In the genomic region with DNA sequence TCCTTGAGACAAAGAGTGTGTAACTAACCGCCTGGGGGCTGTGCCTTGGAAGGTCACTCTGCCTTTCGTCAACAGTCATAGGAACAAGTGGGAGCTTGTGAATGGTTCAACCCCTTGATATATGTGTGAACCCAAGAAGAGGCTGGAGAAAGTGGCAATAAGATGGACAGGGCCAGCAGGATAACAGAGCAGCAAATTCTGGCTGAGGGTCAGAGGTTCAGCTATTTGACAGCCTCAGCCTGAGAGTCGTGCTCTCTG, we compare ENCODE assay signal across 27 cellular contexts. TPM values are rescaled to one million over a fixed set of nuclear protein-coding genes. Genes with fewer than 3 reads are reported as not detected.
"Had no signal": no experiment of that assay in that cellular context is flagged by ENCODE, and none has a peak within 500 bp of the region (broad histone marks: within the 10 kb centered on the region; RNA-seq: fewer than 3 reads in every experiment).

No MANE protein-coding gene starts in this region.

- ATAC-seq: left lobe of liver; lower lobe of right lung; natural killer cell; right lobe of liver; stimulated activated memory B cell treated with anti-CD40 and anti-IgM and Interleukin-4, amounts not matched to agents 10 μg/mL and 1 μg/mL and 100 μg/mL, for 72 hours; stimulated activated naive CD8-positive, alpha-beta T cell treated with anti-CD3 and anti-CD28 coated beads, Interleukin-15, amount 100 ng/mL, for 72 hours had no signal

- H3K36me3 ChIP-seq: lower lobe of right lung, neutrophil, right atrium auricular region, right lobe of liver, transverse colon, upper lobe of left lung had no signal

- H3K27ac ChIP-seq: lower lobe of right lung, neutrophil, parathyroid adenoma, right atrium auricular region, right lobe of liver, transverse colon, upper lobe of left lung had no signal

- H3K36me3 Mint-ChIP-seq: mesothelial cell of epicardium; natural killer cell; stimulated activated memory B cell treated with anti-CD40 and anti-IgM and Interleukin-4, amounts not matched to agents 10 μg/mL and 1 μg/mL and 100 μg/mL, for 72 hours had no signal

- H3K9me3 Mint-ChIP-seq: natural killer cell; stimulated activated memory B cell treated with anti-CD40 and anti-IgM and Interleukin-4, amounts not matched to agents 10 μg/mL and 1 μg/mL and 100 μg/mL, for 72 hours; stimulated activated naive CD8-positive, alpha-beta T cell treated with anti-CD3 and anti-CD28 coated beads, Interleukin-15, amount 100 ng/mL, for 72 hours had no signal

- H3K9ac ChIP-seq: parathyroid adenoma had no signal

- H3K27me3 ChIP-seq: right atrium auricular region, right lobe of liver, upper lobe of left lung had no signal

- H3K9me3 ChIP-seq: lower lobe of right lung, neutrophil, right atrium auricular region, right lobe of liver, transverse colon, upper lobe of left lung had no signal

- H2AFZ ChIP-seq: parathyroid adenoma had no signal

- H3K4me3 Mint-ChIP-seq: mesothelial cell of epicardium; naive B cell; natural killer cell; stimulated activated memory B cell treated with anti-CD40 and anti-IgM and Interleukin-4, amounts not matched to agents 10 μg/mL and 1 μg/mL and 100 μg/mL, for 72 hours; stimulated activated naive CD8-positive, alpha-beta T cell treated with anti-CD3 and anti-CD28 coated beads, Interleukin-15, amount 100 ng/mL, for 72 hours had no signal

- H3K79me2 ChIP-seq: parathyroid adenoma had no signal

- FAIRE-seq: urothelium cell line had no signal

- H3K4me2 ChIP-seq: smooth muscle cell had no signal

- H3K4me3 ChIP-seq: lower lobe of right lung, right atrium auricular region, right lobe of liver, smooth muscle cell, transverse colon, upper lobe of left lung had no signal

- H3K4me1 ChIP-seq: parathyroid adenoma, right lobe of liver had no signal

- H3K27ac Mint-ChIP-seq: mesothelial cell of epicardium; natural killer cell; stimulated activated memory B cell treated with anti-CD40 and anti-IgM and Interleukin-4, amounts not matched to agents 10 μg/mL and 1 μg/mL and 100 μg/mL, for 72 hours; stimulated activated naive CD8-positive, alpha-beta T cell treated with anti-CD3 and anti-CD28 coated beads, Interleukin-15, amount 100 ng/mL, for 72 hours had no signal

- DNase-seq: head of caudate nucleus; islet precursor cell; lower lobe of right lung; mammary epithelial cell; mesenchymal stem cell; naive B cell; natural killer cell; occipital lobe; right lobe of liver; stimulated activated CD4-positive, alpha-beta T cell treated with anti-CD3 and anti-CD28 coated beads, Interleukin-1b, Interleukin-23, amount 100 ng/mL, for 48 hours; stimulated activated CD4-positive, alpha-beta T cell treated with anti-CD3 and anti-CD28 coated beads, Interleukin-2, amount 100 ng/mL, for 48 hours; stimulated activated CD4-positive, alpha-beta T cell treated with anti-CD3 and anti-CD28 coated beads, Interleukin-4, amount 100 ng/mL, for 4 hours; stimulated activated CD8-positive, alpha-beta memory T cell treated with anti-CD3 and anti-CD28 coated beads, Interleukin-4, amount 100 ng/mL, for 48 hours; stimulated activated naive CD4-positive, alpha-beta T cell treated with Interleukin-2 at 50 U/mL for 16 hours; stimulated activated naive CD8-positive, alpha-beta T cell treated with anti-CD3 and anti-CD28 coated beads, Interleukin-15, amount 100 ng/mL, for 72 hours; substantia nigra; transverse colon; upper lobe of left lung had no signal

RNA-seq across cellular contexts. Expression of a gene that starts 54.9 kb away (rescaled TPM):
- total RNA-seq: osteocyte, smooth muscle cell had no signal
